ENCODE assay signal across 8 cellular contexts in the genomic region with DNA sequence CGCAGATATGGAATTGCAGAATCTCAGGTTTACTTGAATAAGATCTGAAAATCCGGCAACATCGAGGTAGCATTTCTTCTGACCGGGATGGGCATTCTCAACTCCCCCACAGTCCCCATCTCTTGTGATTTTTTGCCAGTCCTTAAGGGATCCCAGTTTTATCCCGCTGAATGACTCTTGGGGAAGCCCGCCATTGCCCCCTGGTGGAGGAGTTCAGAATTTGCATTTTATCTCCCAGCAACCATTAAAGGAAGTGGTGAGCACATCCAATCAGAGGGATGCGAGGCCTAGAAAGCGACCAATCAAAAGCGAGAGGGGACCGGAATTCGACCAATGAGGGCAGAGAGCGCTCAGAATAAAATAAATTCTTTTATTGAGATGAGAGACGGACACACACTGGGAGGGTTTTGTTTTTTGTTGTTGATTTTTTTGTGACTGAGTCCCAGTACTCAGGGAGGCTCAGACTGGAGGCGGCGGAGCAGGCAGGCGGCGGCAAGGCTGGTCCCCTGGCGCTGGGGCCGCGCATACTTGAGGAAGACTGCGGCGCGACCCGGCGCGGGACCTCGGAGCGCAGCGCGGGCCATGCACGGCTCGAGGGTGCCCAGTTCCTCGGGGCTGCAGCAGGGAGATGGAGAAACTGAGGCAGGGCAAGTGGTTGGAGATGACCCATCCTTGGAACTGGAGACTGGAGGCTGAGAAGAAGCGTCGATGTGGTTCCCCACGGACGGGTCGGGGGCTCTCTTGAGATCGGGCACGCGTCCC. TPM values are rescaled to one million over a fixed set of nuclear protein-coding genes. Genes with fewer than 3 reads are reported as not detected.
DNase-seq lines count a peak whose midpoint lies in the region; ATAC-seq, FAIRE-seq and TF ChIP-seq lines count a peak whose summit lies in the region.

No MANE protein-coding gene starts in this region.

- H3K36me3 ChIP-seq in CD4-positive, CD25-positive, alpha-beta regulatory T cell (ENCODE audit: control insufficient read depth, insufficient read depth, low read length), result no peaks in the 10 kb centered on the region
- no peaks in the 10 kb centered on the region for H3K36me3 ChIP-seq in left lung

- ATAC-seq in CD4-positive, CD25-positive, alpha-beta regulatory T cell (ENCODE audit: low read depth in 2 of 2), result peak; percentile 71 to 82
- ATAC-seq in left lung, result peak; percentile 82
- ATAC-seq in GM19467 (IDR thresholded peaks at IDR 0.05; ENCODE audit: unreplicated experiment), result no peak

- peak; percentile 79 for FAIRE-seq in colon (lab: Jason Lieb, UNC)

- no peak overlapping the region for H3K27ac Mint-ChIP-seq in CD4-positive, CD25-positive, alpha-beta regulatory T cell
- peak overlapping the region; percentile 14 for H3K27ac Mint-ChIP-seq in activated CD4-positive, alpha-beta T cell treated with anti-CD3 and anti-CD28 coated beads, Interleukin-2, amount 10 ng/mL, durations not matched to agents 24 days and 14 days

- H3K36me3 Mint-ChIP-seq in CD4-positive, CD25-positive, alpha-beta regulatory T cell, result no peaks in the 10 kb centered on the region
- no peaks in the 10 kb centered on the region for H3K36me3 Mint-ChIP-seq in activated CD4-positive, alpha-beta T cell treated with anti-CD3 and anti-CD28 coated beads, Interleukin-2, amount 10 ng/mL, durations not matched to agents 24 days and 14 days (ENCODE audit: low read depth)

- peaks cover 0 to 2% of the 10 kb centered on the region in 2 experiments for H3K9me3 ChIP-seq in CD4-positive, CD25-positive, alpha-beta regulatory T cell (ENCODE audit: control insufficient read depth in 2 of 2, low read length in 2 of 2)
- peaks cover 0 to 3% of the 10 kb centered on the region in 2 donors for H3K9me3 ChIP-seq in left lung

- peaks cover 13 to 25% (median 15%) of the 10 kb centered on the region in 4 donors for H3K4me1 Mint-ChIP-seq in CD4-positive, CD25-positive, alpha-beta regulatory T cell
- peaks cover 13% of the 10 kb centered on the region for H3K4me1 Mint-ChIP-seq in activated CD4-positive, alpha-beta T cell treated with anti-CD3 and anti-CD28 coated beads, Interleukin-2, amount 10 ng/mL, durations not matched to agents 24 days and 14 days

- peak; percentile 72 to 76 for TF ChIP-seq CTCF in left lung (IDR thresholded peaks at IDR 0.05)

- no peak overlapping the region for H3K27ac ChIP-seq in CD4-positive, CD25-positive, alpha-beta regulatory T cell (ENCODE audit: insufficient read depth, low read length, poor library complexity, severe bottlenecking)
- no peak overlapping the region for H3K27ac ChIP-seq in left lung

- H3K4me1 ChIP-seq in CD4-positive, CD25-positive, alpha-beta regulatory T cell (ENCODE audit: control insufficient read depth, insufficient read depth, low read length, poor library complexity, severe bottlenecking), result peaks cover 21% of the 10 kb centered on the region
- peaks cover 13 to 18% of the 10 kb centered on the region in 2 donors for H3K4me1 ChIP-seq in left lung

- H3K27me3 Mint-ChIP-seq in CD4-positive, CD25-positive, alpha-beta regulatory T cell, result peaks cover 49% of the 10 kb centered on the region
- peaks cover 55% of the 10 kb centered on the region for H3K27me3 Mint-ChIP-seq in activated CD4-positive, alpha-beta T cell treated with anti-CD3 and anti-CD28 coated beads, Interleukin-2, amount 10 ng/mL, durations not matched to agents 24 days and 14 days

- H3K27me3 ChIP-seq in CD4-positive, CD25-positive, alpha-beta regulatory T cell (ENCODE audit: control insufficient read depth, insufficient read depth, low read length), result peaks cover 23% of the 10 kb centered on the region
- peaks cover 46 to 92% of the 10 kb centered on the region in 2 donors for H3K27me3 ChIP-seq in left lung

- H3K9me3 Mint-ChIP-seq in CD4-positive, CD25-positive, alpha-beta regulatory T cell, result peaks cover 0 to 9% (median 6%) of the 10 kb centered on the region in 7 donors
- peaks cover 4% of the 10 kb centered on the region for H3K9me3 Mint-ChIP-seq in activated CD4-positive, alpha-beta T cell treated with anti-CD3 and anti-CD28 coated beads, Interleukin-2, amount 10 ng/mL, durations not matched to agents 24 days and 14 days

- peak; percentile 63 to 85 (median 81) for DNase-seq in CD4-positive, CD25-positive, alpha-beta regulatory T cell
- DNase-seq in HK-2 (ENCODE audit: unreplicated experiment) (peak; percentile 86), NCI-H748 (lab: John Stamatoyannopoulos, UW; ENCODE audit: unreplicated experiment) (peak; percentile 93), left lung (peak in 1 of 2 donors; percentile 59)
- peak; percentile 93 for DNase-seq in activated CD4-positive, alpha-beta T cell treated with anti-CD3 and anti-CD28 coated beads, Interleukin-2, amount 10 ng/mL, durations not matched to agents 24 days and 14 days
- DNase-seq in stimulated activated CD4-positive, alpha-beta T cell treated with anti-CD3 and anti-CD28 coated beads, TNF-alpha, amount 100 ng/mL, for 1 hour (ENCODE audit: low read depth in 3 of 3, low spot score in 1 of 3), result peak; percentile 29 to 52 (median 44)

- peak overlapping the region; percentile 25 to 59 (median 44) for H3K4me3 Mint-ChIP-seq in CD4-positive, CD25-positive, alpha-beta regulatory T cell
- peak overlapping the region; percentile 1 for H3K4me3 Mint-ChIP-seq in activated CD4-positive, alpha-beta T cell treated with anti-CD3 and anti-CD28 coated beads, Interleukin-2, amount 10 ng/mL, durations not matched to agents 24 days and 14 days

- intact Hi-C loops in activated CD4-positive, alpha-beta T cell treated with anti-CD3 and anti-CD28 coated beads, Interleukin-2, amount 10 ng/mL, durations not matched to agents 24 days and 14 days (cut with micrococcal nuclease), result loop anchor here (1.0 kb wide), 1 partner anchor 83 kb away; no protein-coding TSS in a partner anchor
- intact Hi-C loops in left lung (cut with DNase I), result no loop called here

- H3K4me3 ChIP-seq in CD4-positive, CD25-positive, alpha-beta regulatory T cell (ENCODE audit: low read depth, low read length), result no peak overlapping the region
- H3K4me3 ChIP-seq in left lung, result no peak overlapping the region

RNA-seq across cellular contexts. Expression of a gene that starts 3.9 kb away (rescaled TPM):
- total RNA-seq in CD4-positive, CD25-positive, alpha-beta regulatory T cell, result not detected
- not detected for polyA plus RNA-seq in CD4-positive, CD25-positive, alpha-beta regulatory T cell
- not detected in 2 replicates for total RNA-seq in activated CD4-positive, alpha-beta T cell treated with anti-CD3 and anti-CD28 coated beads, Interleukin-2, amount 10 ng/mL, durations not matched to agents 24 days and 14 days
- total RNA-seq in left lung, result not detected

RNA-seq across cellular contexts. Expression of a gene that starts 4.5 kb away (rescaled TPM):
- 1.2 TPM for total RNA-seq in CD4-positive, CD25-positive, alpha-beta regulatory T cell
- polyA plus RNA-seq in CD4-positive, CD25-positive, alpha-beta regulatory T cell, result under 1 TPM in 1 of 4 donors, not detected in 3; 0.13 TPM
- 0.19 and 0.28 TPM in 2 replicates for total RNA-seq in activated CD4-positive, alpha-beta T cell treated with anti-CD3 and anti-CD28 coated beads, Interleukin-2, amount 10 ng/mL, durations not matched to agents 24 days and 14 days
- total RNA-seq in left lung, result under 1 TPM in 1 of 2 donors, not detected in 1; 0.15 TPM

RNA-seq across cellular contexts. Expression of a gene that starts 30.8 kb away (rescaled TPM):
- 25.8 TPM for total RNA-seq in CD4-positive, CD25-positive, alpha-beta regulatory T cell
- polyA plus RNA-seq in CD4-positive, CD25-positive, alpha-beta regulatory T cell, result 1 to 10 TPM in 1 of 4 donors, under 1 TPM in 3; 0.14 to 1.4 (median 0.43) TPM
- total RNA-seq in activated CD4-positive, alpha-beta T cell treated with anti-CD3 and anti-CD28 coated beads, Interleukin-2, amount 10 ng/mL, durations not matched to agents 24 days and 14 days, result 16.6 and 17.6 TPM in 2 replicates
- total RNA-seq in left lung, result 10 to 100 TPM; 14.5 to 16.3 TPM
